In genomic region chr10:45419673-45420020, GRCh38 we compare ENCODE assay signal across 8 cellular contexts. TPM values are rescaled to one million over a fixed set of nuclear protein-coding genes. Genes with fewer than 3 reads are reported as not detected.
DNase-seq lines count a peak whose midpoint lies in the region; TF ChIP-seq lines count a peak whose summit lies in the region.

No MANE protein-coding gene starts in this region.

- H2AFZ ChIP-seq in OCI-LY7 (ENCODE audit: low read length): no peak overlapping the region

- H3K4me3 Mint-ChIP-seq in activated CD4-positive, alpha-beta T cell treated with anti-CD3 and anti-CD28 coated beads, Interleukin-2, amount 10 ng/mL, durations not matched to agents 7 days and 5 days: peak overlapping the region; percentile 97
- H3K4me3 Mint-ChIP-seq in glutamatergic neuron (ENCODE audit: unreplicated experiment): peak overlapping the region; percentile 96

- H3K27me3 Mint-ChIP-seq in activated CD4-positive, alpha-beta T cell treated with anti-CD3 and anti-CD28 coated beads, Interleukin-2, amount 10 ng/mL, durations not matched to agents 7 days and 5 days: peaks cover 5% of the 10 kb centered on the region
- H3K27me3 Mint-ChIP-seq in glutamatergic neuron (ENCODE audit: unreplicated experiment): peaks cover 12% of the 10 kb centered on the region

- H3K36me3 Mint-ChIP-seq in activated CD4-positive, alpha-beta T cell treated with anti-CD3 and anti-CD28 coated beads, Interleukin-2, amount 10 ng/mL, durations not matched to agents 7 days and 5 days (ENCODE audit: low read depth): peaks cover 22% of the 10 kb centered on the region
- peaks cover 8% of the 10 kb centered on the region for H3K36me3 Mint-ChIP-seq in glutamatergic neuron (ENCODE audit: unreplicated experiment)

- H3K79me2 ChIP-seq in OCI-LY7 (ENCODE audit: insufficient read depth, low read depth, low read length): 0 out of 2 replicates have a peak, but pooled peaks cover 5% of the 10 kb centered on the region

- peak overlapping the region; percentile 98 for H3K27ac Mint-ChIP-seq in activated CD4-positive, alpha-beta T cell treated with anti-CD3 and anti-CD28 coated beads, Interleukin-2, amount 10 ng/mL, durations not matched to agents 7 days and 5 days
- peak overlapping the region; percentile 94 for H3K27ac Mint-ChIP-seq in glutamatergic neuron (ENCODE audit: unreplicated experiment)

- TF ChIP-seq CTCF in OCI-LY7 (conservative IDR thresholded peaks at IDR 0.05; ENCODE audit: low read length): no peak
- no peak for TF ChIP-seq CTCF in glutamatergic neuron (IDR thresholded peaks at IDR 0.05; ENCODE audit: partially characterized antibody, unreplicated experiment)

- H3K36me3 ChIP-seq in OCI-LY7 (ENCODE audit: insufficient read depth, low read length) (peaks cover 81% of the 10 kb centered on the region), rectal smooth muscle tissue (ENCODE audit: control insufficient read depth, insufficient read depth, low read length) (no peaks in the 10 kb centered on the region)

- CTCF ChIA-PET in activated CD4-positive, alpha-beta T cell treated with anti-CD3 and anti-CD28 coated beads, Interleukin-2, amount 10 ng/mL, durations not matched to agents 7 days and 5 days (lab: Charles Lee): interaction anchor here (0.6 to 1.7 kb wide), 6 partner anchors 9 to 66 kb away, joined by 3 to 5 read pairs (median 3); no protein-coding TSS in a partner anchor
- CTCF ChIA-PET in OCI-LY7 (lab: Charles Lee; ENCODE audit: unreplicated experiment): interaction anchor here (0.5 kb wide), 1 partner anchor 49 kb away, joined by 3 read pairs; no protein-coding TSS in a partner anchor

- H3K9me3 ChIP-seq in OCI-LY7 (ENCODE audit: low read length): no peaks in the 10 kb centered on the region

- H3K4me3 ChIP-seq in OCI-LY7 (ENCODE audit: low read depth, low read length, poor library complexity, severe bottlenecking) (peak overlapping the region; percentile 12), rectal smooth muscle tissue (ENCODE audit: low read length) (peak overlapping the region; percentile 71)

- peak overlapping the region; percentile 53 for H3K9ac ChIP-seq in rectal smooth muscle tissue (ENCODE audit: low read length)

- H3K27ac ChIP-seq in OCI-LY7 (ENCODE audit: low read depth, low read length, poor library complexity, severe bottlenecking) (peak overlapping the region; percentile 2), rectal smooth muscle tissue (ENCODE audit: low read depth, low read length) (peak overlapping the region; percentile 76)

- H3K27me3 ChIP-seq in rectal smooth muscle tissue (ENCODE audit: control insufficient read depth, insufficient read depth, low read length): no peaks in the 10 kb centered on the region

- BruUV-seq in OCI-LY7 (replicated peaks; lab: Mats Ljungman, UMichigan): no TSS peak

- H3K4me1 ChIP-seq in OCI-LY7 (ENCODE audit: insufficient read depth, low read length, poor library complexity, severe bottlenecking) (peaks cover 34% of the 10 kb centered on the region), rectal smooth muscle tissue (ENCODE audit: control insufficient read depth, insufficient read depth, low read length) (peaks cover 12% of the 10 kb centered on the region)

- H4K20me1 ChIP-seq in OCI-LY7 (ENCODE audit: insufficient read depth, low read length): peaks cover 10% of the 10 kb centered on the region; the same call in 1 of the 2 replicates

- POLR2A ChIA-PET in activated CD4-positive, alpha-beta T cell treated with anti-CD3 and anti-CD28 coated beads, Interleukin-2, amount 10 ng/mL, durations not matched to agents 7 days and 5 days (lab: Charles Lee): no interaction called here
- POLR2A ChIA-PET in OCI-LY7 (lab: Charles Lee): interaction anchor here (0.6 kb wide), 1 partner anchor 169 kb away, joined by 3 read pairs; no protein-coding TSS in a partner anchor

- H3K4me1 Mint-ChIP-seq in activated CD4-positive, alpha-beta T cell treated with anti-CD3 and anti-CD28 coated beads, Interleukin-2, amount 10 ng/mL, durations not matched to agents 7 days and 5 days: peaks cover 77% of the 10 kb centered on the region
- H3K4me1 Mint-ChIP-seq in glutamatergic neuron (ENCODE audit: low read depth, unreplicated experiment): peaks cover 2% of the 10 kb centered on the region

- intact Hi-C loops in OCI-LY7 (cut with micrococcal nuclease; ENCODE audit: unreplicated experiment): no loop called here

- peaks cover 6% of the 10 kb centered on the region for H3K9me3 Mint-ChIP-seq in activated CD4-positive, alpha-beta T cell treated with anti-CD3 and anti-CD28 coated beads, Interleukin-2, amount 10 ng/mL, durations not matched to agents 7 days and 5 days
- H3K9me3 Mint-ChIP-seq in glutamatergic neuron (ENCODE audit: unreplicated experiment): peaks cover 7% of the 10 kb centered on the region

- DNase-seq in activated CD4-positive, alpha-beta T cell treated with anti-CD3 and anti-CD28 coated beads, Interleukin-2, amount 10 ng/mL, durations not matched to agents 7 days and 5 days: peak; percentile 12
- no peak for DNase-seq in activated CD4-positive, alpha-beta T cell treated with anti-CD3 and anti-CD28 coated beads for 4 hours
- DNase-seq in OCI-LY7 (ENCODE audit: low spot score): no peak
- no peak for DNase-seq in glutamatergic neuron
- DNase-seq in Kasumi-1 (lab: John Stamatoyannopoulos, UW): no peak
- no peak for DNase-seq in RKO (ENCODE audit: low spot score)
- DNase-seq in activated CD8-positive, alpha-beta memory T cell treated with anti-CD3 and anti-CD28 coated beads, Interleukin-2, amount 50 U/mL, for 4 hours: no peak

- no peaks in the 10 kb centered on the region for H3K9me2 ChIP-seq in OCI-LY7 (ENCODE audit: insufficient read depth, low read length)

- peak overlapping the region; percentile 61 for H3K4me2 ChIP-seq in OCI-LY7 (ENCODE audit: low read length)

RNA-seq across cellular contexts. Expression of gene ALOX5, which starts 45.6 kb away (rescaled TPM):
- total RNA-seq in activated CD4-positive, alpha-beta T cell treated with anti-CD3 and anti-CD28 coated beads, Interleukin-2, amount 10 ng/mL, durations not matched to agents 7 days and 5 days: 1 to 10 TPM; 6.7 to 9.0 TPM
- total RNA-seq in OCI-LY7 (2014; rRNA removed; shearing (Covaris generic)): 146 and 164 TPM in 2 replicates
- total RNA-seq in OCI-LY7 (2022) (139 and 169 TPM in 2 replicates), glutamatergic neuron (ENCODE audit: unreplicated experiment) (8.4 TPM)

Comparison
In these comparisons a context has a peak if more than half of its experiments do, and no peak if none do; other contexts are left out.
1. RNA of gene ALOX5, which starts 45.6 kb away (total RNA-seq): 139 to 169 TPM in OCI-LY7; 6.7 to 9.0 TPM in activated CD4-positive, alpha-beta T cell treated with anti-CD3 and anti-CD28 coated beads, Interleukin-2, amount 10 ng/mL, durations not matched to agents 7 days and 5 days and 8.4 TPM in glutamatergic neuron (single experiment); every median in the first group is over 10 times any median in the second.